In the genomic region with DNA sequence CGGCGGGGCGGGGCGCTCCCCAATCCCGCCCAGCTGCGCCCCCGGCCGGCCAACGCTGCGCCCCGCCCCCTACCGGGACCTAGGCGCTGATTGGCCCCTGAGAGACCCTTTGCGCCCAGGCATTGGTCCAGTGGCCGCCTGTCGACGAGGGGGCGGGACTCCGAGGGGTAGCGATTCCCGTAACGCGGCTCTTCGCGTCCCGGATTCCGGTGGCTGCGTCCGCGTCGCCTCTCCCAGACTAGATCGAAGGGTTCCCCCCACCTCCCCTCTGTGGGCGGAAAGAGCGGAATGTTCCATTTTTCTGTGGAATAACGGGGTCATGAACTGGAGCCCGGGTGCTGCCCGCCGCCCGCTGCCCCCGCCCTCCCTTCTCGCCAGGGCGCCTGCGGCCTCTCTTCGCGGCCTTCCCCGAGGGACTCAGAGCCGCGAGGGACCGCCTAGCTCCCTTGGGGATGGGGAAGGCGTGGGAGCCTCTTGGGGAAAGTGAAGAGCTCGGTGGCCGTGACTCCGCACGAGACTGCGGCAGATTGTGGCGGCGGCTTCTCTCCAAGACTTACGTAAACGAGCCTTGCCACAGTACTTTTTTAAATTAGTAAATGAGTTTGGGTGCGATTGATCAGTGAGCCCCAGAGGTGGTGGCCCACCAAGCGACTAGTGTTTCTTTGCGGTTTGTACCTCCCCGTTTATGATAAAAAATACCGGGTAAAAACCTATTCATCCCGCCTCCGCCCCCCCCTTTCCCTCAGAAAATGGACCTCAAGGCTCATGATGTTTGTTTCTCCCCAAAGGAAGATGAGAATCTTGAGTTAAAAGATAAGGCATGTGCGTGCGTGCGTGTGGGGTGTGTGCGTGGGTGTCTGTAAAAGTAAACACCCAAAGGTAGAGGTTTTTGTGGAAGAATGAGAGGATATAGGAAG, we compare ENCODE assay signal across 8 cellular contexts. TPM values are rescaled to one million over a fixed set of nuclear protein-coding genes. Genes with fewer than 3 reads are reported as not detected.
DNase-seq lines count a peak whose midpoint lies in the region; ATAC-seq, FAIRE-seq and TF ChIP-seq lines count a peak whose summit lies in the region.

No MANE protein-coding gene starts in this region.

- peaks cover 22% of the 10 kb centered on the region for H3K36me3 Mint-ChIP-seq in natural killer cell treated with Interleukin-12 subunit alpha and Interleukin-12 subunit beta and Interleukin-15 and Interleukin-18, amount 100 ng/mL, for 72 hours

- ATAC-seq in natural killer cell treated with Interleukin-12 subunit alpha and Interleukin-12 subunit beta and Interleukin-15 and Interleukin-18, amount 100 ng/mL, for 72 hours, result peak; percentile 98 to 99
- ATAC-seq in stimulated activated naive CD8-positive, alpha-beta T cell treated with anti-CD3 and anti-CD28 coated beads, Interleukin-15, Interleukin-2, amounts not matched to agents 100 U/mL and 50 U/mL, for 24 hours, result peak; percentile 91

- peak overlapping the region; percentile 93 for H3K4me3 Mint-ChIP-seq in natural killer cell treated with Interleukin-12 subunit alpha and Interleukin-12 subunit beta and Interleukin-15 and Interleukin-18, amount 100 ng/mL, for 72 hours

- H3K27ac Mint-ChIP-seq in natural killer cell treated with Interleukin-12 subunit alpha and Interleukin-12 subunit beta and Interleukin-15 and Interleukin-18, amount 100 ng/mL, for 72 hours, result peak overlapping the region; percentile 89 to 96

- H3K4me3 ChIP-seq in LNCaP clone FGC (ENCODE audit: low read depth, low read length) (peak overlapping the region; percentile 89), fibroblast of pulmonary artery (replicated peaks; ENCODE audit: low read depth, low read length) (peak overlapping the region; percentile 94)

- peak; percentile 54; the same call in 1 of the 2 replicates for TF ChIP-seq POLR2A in H54 (IDR thresholded peaks at IDR 0.05; ENCODE audit: low read depth, low read length)

- H3K27me3 Mint-ChIP-seq in natural killer cell treated with Interleukin-12 subunit alpha and Interleukin-12 subunit beta and Interleukin-15 and Interleukin-18, amount 100 ng/mL, for 72 hours, result peaks cover 0 to 10% of the 10 kb centered on the region in 2 donors

- peaks cover 4% of the 10 kb centered on the region for H3K9me3 Mint-ChIP-seq in natural killer cell treated with Interleukin-12 subunit alpha and Interleukin-12 subunit beta and Interleukin-15 and Interleukin-18, amount 100 ng/mL, for 72 hours

- H3K4me1 Mint-ChIP-seq in natural killer cell treated with Interleukin-12 subunit alpha and Interleukin-12 subunit beta and Interleukin-15 and Interleukin-18, amount 100 ng/mL, for 72 hours (ENCODE audit: low read depth in 2 of 2), result peaks cover 32 to 45% of the 10 kb centered on the region in 2 donors

- TF ChIP-seq CTCF in LNCaP clone FGC (IDR thresholded peaks at IDR 0.05; ENCODE audit: control insufficient read depth, extremely low read depth, insufficient read depth) (peak; percentile 18; the same call in 1 of the 2 replicates), fibroblast of pulmonary artery (IDR thresholded peaks at IDR 0.05; ENCODE audit: low read length, missing control alignments) (no peak)

- DNase-seq in EL (peak; percentile 99), H54 (ENCODE audit: insufficient read length, low spot score) (peak; percentile 83), LNCaP clone FGC (ENCODE audit: low read depth) (peak; percentile 78), RPMI8226 (peak; percentile 99), fibroblast of pulmonary artery (ENCODE audit: low read depth) (peak; percentile 99)
- peak; percentile 94 for DNase-seq in activated T-helper 9 cell treated with anti-CD3 and anti-CD28 coated beads, Interleukin-2, amount 50 U/mL, for 16 hours (ENCODE audit: low read depth)
- DNase-seq in natural killer cell treated with Interleukin-12 subunit alpha and Interleukin-12 subunit beta and Interleukin-15 and Interleukin-18, amount 100 ng/mL, for 72 hours (ENCODE audit: low spot score), result peak; percentile 98
- peak; percentile 98 for DNase-seq in stimulated activated naive CD8-positive, alpha-beta T cell treated with anti-CD3 and anti-CD28 coated beads, Interleukin-15, Interleukin-2, amounts not matched to agents 100 U/mL and 50 U/mL, for 24 hours

- peak; percentile 84 for FAIRE-seq in H54 (lab: Jason Lieb, UNC)

RNA-seq across cellular contexts. Expression of a gene that starts 0.5 kb away (rescaled TPM):
- total RNA-seq in natural killer cell treated with Interleukin-12 subunit alpha and Interleukin-12 subunit beta and Interleukin-15 and Interleukin-18, amount 100 ng/mL, for 72 hours, result 10 to 100 TPM; 52.7 to 55.4 TPM

Comparison
In these comparisons a context has a peak if more than half of its experiments do, and no peak if none do; other contexts are left out.
1. Peak in every context shown above with its lines: DNase-seq, ATAC-seq and H3K4me3 ChIP-seq.